In genomic region chr21:33412832-33413519, GRCh38 we compare ENCODE assay signal across 10 cellular contexts. TPM values are rescaled to one million over a fixed set of nuclear protein-coding genes. Genes with fewer than 3 reads are reported as not detected.
A peak's percentile ranks its signal among the peaks of the same experiment; 100 is the strongest.
DNase-seq lines count a peak whose midpoint lies in the region; ATAC-seq, FAIRE-seq and TF ChIP-seq lines count a peak whose summit lies in the region.
"Had no signal": no experiment of that assay in that cellular context is flagged by ENCODE, and none has a peak within 500 bp of the region (broad histone marks: within the 10 kb centered on the region; RNA-seq: fewer than 3 reads in every experiment).

No MANE protein-coding gene starts in this region.

- peak; percentile 66 for DNase-seq in HT-29 (ENCODE audit: low spot score)
- peak; percentile 73 for DNase-seq in small intestine
- no peak for DNase-seq in NCI-H128 (lab: John Stamatoyannopoulos, UW; ENCODE audit: unreplicated experiment)
- DNase-seq in activated gamma-delta T cell treated with Interleukin-2 at 50 U/mL for 16 hours = no peak
- no peak for DNase-seq in gastrocnemius medialis
- no peak for DNase-seq in psoas muscle
- DNase-seq: sigmoid colon had no signal

- WGBS in small intestine, 3 donors = 21 to 45% (median 29%) methylated on average over 9 of the region's 9 CpGs
- 69 to 78% (median 70%) methylated on average over 9 of the region's 9 CpGs for WGBS in psoas muscle, 3 donors

- H3K4me3 ChIP-seq in small intestine (ENCODE audit: low read depth in 1 of 2, low read length in 2 of 2) = no peak overlapping the region
- H3K4me3 ChIP-seq in gastrocnemius medialis = no peak overlapping the region
- no peak overlapping the region for H3K4me3 ChIP-seq in psoas muscle
- H3K4me3 ChIP-seq: sigmoid colon had no signal

- H3K27me3 ChIP-seq in small intestine (ENCODE audit: control insufficient read depth in 2 of 2, insufficient read depth in 2 of 2, low read length in 2 of 2) = no peaks in the 10 kb centered on the region
- H3K27me3 ChIP-seq in gastrocnemius medialis = no peaks in the 10 kb centered on the region
- no peaks in the 10 kb centered on the region for H3K27me3 ChIP-seq in psoas muscle (ENCODE audit: insufficient read depth in 3 of 3, low read length in 2 of 3)
- H3K27me3 ChIP-seq: sigmoid colon had no signal

- TF ChIP-seq POLR2A in gastrocnemius medialis (IDR thresholded peaks at IDR 0.05) = no peak

- FAIRE-seq in small intestine (lab: Jason Lieb, UNC) = no peak

- TF ChIP-seq CTCF in gastrocnemius medialis (IDR thresholded peaks at IDR 0.05 in 4 of 5, conservative IDR thresholded peaks at IDR 0.05 in 1 of 5) (no peak), psoas muscle (IDR thresholded peaks at IDR 0.05) (no peak)

- in situ Hi-C loops in gastrocnemius medialis (cut with MboI; ENCODE audit: low sequenced_read_pairs in 4 of 4) = loop anchor here in 1 of 4 donors (25.0 kb wide), 1 partner anchor 99 kb away; no protein-coding TSS in a partner anchor

- peaks cover 2 to 3% of the 10 kb centered on the region in 2 donors for H3K36me3 ChIP-seq in small intestine (ENCODE audit: control insufficient read depth in 2 of 2, insufficient read depth in 2 of 2, low read length in 2 of 2)
- H3K36me3 ChIP-seq in gastrocnemius medialis = peaks cover 0 to 10% of the 10 kb centered on the region in 2 donors
- H3K36me3 ChIP-seq in psoas muscle (ENCODE audit: insufficient read depth in 1 of 2, low read depth in 1 of 2) = peaks cover 0 to 35% of the 10 kb centered on the region in 2 donors

- peaks cover 11 to 16% of the 10 kb centered on the region in 2 donors for H3K4me1 ChIP-seq in small intestine (ENCODE audit: control insufficient read depth in 2 of 2, insufficient read depth in 1 of 2, low read depth in 1 of 2, low read length in 1 of 2)
- H3K4me1 ChIP-seq in gastrocnemius medialis = peaks cover 0 to 7% of the 10 kb centered on the region in 2 donors
- H3K4me1 ChIP-seq in psoas muscle = no peaks in the 10 kb centered on the region

- ATAC-seq in GM18907 (IDR thresholded peaks at IDR 0.05; ENCODE audit: unreplicated experiment) (peak; percentile 67), esophagus mucosa (peak; percentile 3), gastrocnemius medialis (no peak), psoas muscle (no peak)

- peak overlapping the region; percentile 81 to 95 for H3K27ac ChIP-seq in small intestine (ENCODE audit: low read depth in 1 of 2, low read length in 1 of 2)
- H3K27ac ChIP-seq in gastrocnemius medialis = no peak overlapping the region
- no peak overlapping the region for H3K27ac ChIP-seq in psoas muscle
- H3K27ac ChIP-seq: HL-60 had no signal

- intact Hi-C loops in gastrocnemius medialis (cut with DNase I; ENCODE audit: low total_unique reads) = no loop called here
- intact Hi-C loops in psoas muscle (cut with DNase I) = no loop called here

- H3K9me3 ChIP-seq in small intestine (ENCODE audit: control insufficient read depth, low read depth) (no peaks in the 10 kb centered on the region), gastrocnemius medialis (no peaks in the 10 kb centered on the region), psoas muscle (no peaks in the 10 kb centered on the region)
- H3K9me3 ChIP-seq: sigmoid colon had no signal

RNA-seq across cellular contexts. Expression of gene IFNGR2, which starts 9.8 kb away (rescaled TPM):
- 28.1 and 30.2 TPM in 2 replicates for total RNA-seq in HT-29 (2014; rRNA removed; shearing (Covaris generic))
- total RNA-seq in esophagus mucosa (86.8 TPM), gastrocnemius medialis (10 to 100 TPM; 13.9 to 27.6 (median 24.2) TPM), psoas muscle (10 to 100 TPM; 16.0 to 42.9 (median 31.3) TPM)
- polyA plus RNA-seq in small intestine (10 to 100 TPM; 42.8 to 69.2 (median 68.4) TPM), psoas muscle (10 to 100 TPM; 11.7 to 24.7 (median 22.2) TPM)

Comparison
In these comparisons a context has a peak if more than half of its experiments do, and no peak if none do; other contexts are left out.
1. ATAC-seq: peak in GM18907 (single experiment) and esophagus mucosa (single experiment); none in gastrocnemius medialis (0 of 2) and psoas muscle (0 of 4).
2. DNase-seq: peak in HT-29 (single experiment) and small intestine (single experiment); none in NCI-H128 (single experiment), activated gamma-delta T cell treated with Interleukin-2 at 50 U/mL for 16 hours (single experiment), gastrocnemius medialis (0 of 2) and psoas muscle (0 of 2).
3. H3K27ac ChIP-seq: peak in small intestine (2 of 2); none in gastrocnemius medialis (0 of 4) and psoas muscle (single experiment).